Comparison of ENCODE assay signal across 12 cellular contexts in the genomic region with DNA sequence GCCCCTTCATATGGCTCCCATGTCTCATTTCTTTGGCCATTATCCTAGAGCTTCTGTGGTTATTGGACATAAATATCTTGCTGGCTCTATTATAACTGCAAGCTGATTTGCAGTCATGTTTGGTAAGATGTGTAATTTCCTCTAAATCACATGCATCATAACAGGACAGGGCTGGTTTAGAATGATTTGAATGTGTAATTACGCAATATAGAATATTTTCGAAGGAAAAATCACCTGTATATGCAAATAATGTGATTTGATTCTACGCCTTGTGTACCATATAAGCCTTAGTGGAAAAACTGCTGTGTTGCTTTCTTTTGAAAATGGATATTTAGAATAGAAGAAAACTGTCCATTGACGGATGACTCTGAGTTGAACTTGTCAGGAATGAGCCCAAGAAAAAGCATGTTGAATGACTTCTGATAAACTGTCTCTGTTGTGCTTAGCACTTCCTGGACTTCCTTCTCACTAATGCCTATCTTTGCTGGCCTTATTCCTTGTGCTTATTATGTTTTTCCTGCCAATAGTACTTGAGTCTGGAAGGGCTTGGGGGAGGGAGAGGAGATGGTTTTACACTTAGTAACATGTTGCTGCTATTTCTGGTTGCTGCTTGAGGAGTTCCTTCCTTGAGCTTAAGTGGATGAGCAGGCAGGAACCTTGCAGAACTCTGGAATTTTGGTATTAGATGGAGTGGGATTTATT. TPM values are rescaled to one million over a fixed set of nuclear protein-coding genes. Genes with fewer than 3 reads are reported as not detected.
A peak's percentile ranks its signal among the peaks of the same experiment; 100 is the strongest.
DNase-seq lines count a peak whose midpoint lies in the region; ATAC-seq and TF ChIP-seq lines count a peak whose summit lies in the region.
"Had no signal": no experiment of that assay in that cellular context is flagged by ENCODE, and none has a peak within 500 bp of the region (broad histone marks: within the 10 kb centered on the region; RNA-seq: fewer than 3 reads in every experiment).

No MANE protein-coding gene starts in this region.

- H3K36me3 Mint-ChIP-seq in endothelial cell (ENCODE audit: low read depth, unreplicated experiment) (peaks cover 4% of the 10 kb centered on the region), natural killer cell (no peaks in the 10 kb centered on the region)
- H3K36me3 Mint-ChIP-seq in activated CD8-positive, alpha-beta memory T cell treated with anti-CD3 and anti-CD28 coated beads, Interleukin-2, amount 10 ng/mL, durations not matched to agents 7 days and 5 days = no peaks in the 10 kb centered on the region
- H3K36me3 Mint-ChIP-seq: stimulated activated naive B cell treated with anti-CD40 and anti-IgM and Interleukin-4, amounts not matched to agents 10 μg/mL and 1 μg/mL and 100 μg/mL, for 72 hours had no signal

- ATAC-seq in Right ventricle myocardium superior (ENCODE audit: poor library complexity) (peak; percentile 89), lung (ENCODE audit: insufficient read depth, low FRiP score) (peak; percentile 64), aorta (ENCODE audit: low FRiP score) (peak; percentile 85), natural killer cell (no peak), GM19023 (IDR thresholded peaks at IDR 0.05; ENCODE audit: unreplicated experiment) (no peak)
- ATAC-seq in activated CD8-positive, alpha-beta memory T cell treated with anti-CD3 and anti-CD28 coated beads, Interleukin-2, amount 10 ng/mL, durations not matched to agents 7 days and 5 days = no peak
- ATAC-seq: stimulated activated naive B cell treated with anti-CD40 and anti-IgM and Interleukin-4, amounts not matched to agents 10 μg/mL and 1 μg/mL and 100 μg/mL, for 72 hours had no signal

- H3K9me3 Mint-ChIP-seq in endothelial cell (ENCODE audit: unreplicated experiment) = no peaks in the 10 kb centered on the region
- no peaks in the 10 kb centered on the region for H3K9me3 Mint-ChIP-seq in natural killer cell
- H3K9me3 Mint-ChIP-seq in activated CD8-positive, alpha-beta memory T cell treated with anti-CD3 and anti-CD28 coated beads, Interleukin-2, amount 10 ng/mL, durations not matched to agents 7 days and 5 days (ENCODE audit: low read depth) = no peaks in the 10 kb centered on the region
- H3K9me3 Mint-ChIP-seq: stimulated activated naive B cell treated with anti-CD40 and anti-IgM and Interleukin-4, amounts not matched to agents 10 μg/mL and 1 μg/mL and 100 μg/mL, for 72 hours had no signal

- H3K27me3 Mint-ChIP-seq in endothelial cell (ENCODE audit: unreplicated experiment) = peaks cover 3% of the 10 kb centered on the region
- peaks cover 21 to 36% of the 10 kb centered on the region in 2 donors for H3K27me3 Mint-ChIP-seq in natural killer cell (ENCODE audit: low read depth in 2 of 2)
- peaks cover 46% of the 10 kb centered on the region for H3K27me3 Mint-ChIP-seq in activated CD8-positive, alpha-beta memory T cell treated with anti-CD3 and anti-CD28 coated beads, Interleukin-2, amount 10 ng/mL, durations not matched to agents 7 days and 5 days

- H3K4me3 ChIP-seq in right atrium auricular region = no peak overlapping the region
- no peak overlapping the region for H3K4me3 ChIP-seq in lung
- no peak overlapping the region for H3K4me3 ChIP-seq in aorta (ENCODE audit: low read length in 2 of 2)

- intact Hi-C loops in Right ventricle myocardium superior (cut with DNase I) = loop anchor here (10.0 kb wide), 2 partner anchors 68 to 188 kb away; no protein-coding TSS in a partner anchor
- intact Hi-C loops in aorta (cut with DNase I) = loop anchor here in 1 of 2 donors (10.0 kb wide), 1 partner anchor 58 kb away; no protein-coding TSS in a partner anchor
- intact Hi-C loops in natural killer cell (cut with micrococcal nuclease) = no loop called here

- H3K4me1 ChIP-seq in right atrium auricular region (peaks cover 0 to 55% of the 10 kb centered on the region in 2 donors), lung (ENCODE audit: control insufficient read depth in 2 of 2, insufficient read depth in 2 of 2, low read length in 2 of 2) (peaks cover 14 to 16% of the 10 kb centered on the region in 2 donors), aorta (ENCODE audit: control insufficient read depth in 1 of 2, insufficient read depth in 2 of 2, low read length in 2 of 2) (peaks cover 0 to 7% of the 10 kb centered on the region in 2 donors)

- DNase-seq in Right ventricle myocardium superior (no peak), right atrium auricular region (ENCODE audit: low spot score) (no peak), endothelial cell (ENCODE audit: low spot score) (no peak), lung (ENCODE audit: low spot score) (no peak), aorta (no peak), natural killer cell (no peak)
- DNase-seq in activated CD8-positive, alpha-beta memory T cell treated with anti-CD3 and anti-CD28 coated beads, Interleukin-2, amount 10 ng/mL, durations not matched to agents 7 days and 5 days = no peak
- DNase-seq: C1 segment of cervical spinal cord; NCI-H774; stimulated activated naive B cell treated with anti-CD40 and anti-IgM and Interleukin-4, amounts not matched to agents 10 μg/mL and 1 μg/mL and 100 μg/mL, for 72 hours had no signal

- WGBS in lung, 2 donors = 32 to 56% methylated on average over 4 of the region's 4 CpGs
- WGBS in aorta, 2 donors = 45 to 49% methylated on average over 4 of the region's 4 CpGs

- H3K4me3 Mint-ChIP-seq in endothelial cell (ENCODE audit: unreplicated experiment) = peak overlapping the region; percentile 24
- H3K4me3 Mint-ChIP-seq in natural killer cell = no peak overlapping the region
- no peak overlapping the region for H3K4me3 Mint-ChIP-seq in activated CD8-positive, alpha-beta memory T cell treated with anti-CD3 and anti-CD28 coated beads, Interleukin-2, amount 10 ng/mL, durations not matched to agents 7 days and 5 days
- H3K4me3 Mint-ChIP-seq: stimulated activated naive B cell treated with anti-CD40 and anti-IgM and Interleukin-4, amounts not matched to agents 10 μg/mL and 1 μg/mL and 100 μg/mL, for 72 hours had no signal

- H3K27ac ChIP-seq in right atrium auricular region = peak overlapping the region in 1 of 2 donors; percentile 45
- peak overlapping the region; percentile 43 to 68 for H3K27ac ChIP-seq in lung (ENCODE audit: low read depth in 1 of 2, low read length in 1 of 2)
- peak overlapping the region in 1 of 2 donors; percentile 57 for H3K27ac ChIP-seq in aorta (ENCODE audit: low read depth in 1 of 2, low read length in 2 of 2)
- H3K27ac ChIP-seq: neutrophil had no signal

- H3K36me3 ChIP-seq in right atrium auricular region (no peaks in the 10 kb centered on the region), lung (ENCODE audit: control insufficient read depth in 2 of 2, insufficient read depth in 2 of 2, low read length in 2 of 2) (no peaks in the 10 kb centered on the region), aorta (ENCODE audit: control insufficient read depth in 1 of 2, insufficient read depth in 2 of 2, low read length in 1 of 2) (no peaks in the 10 kb centered on the region)
- H3K36me3 ChIP-seq: neutrophil had no signal

- CTCF ChIA-PET in activated CD8-positive, alpha-beta memory T cell treated with anti-CD3 and anti-CD28 coated beads, Interleukin-2, amount 10 ng/mL, durations not matched to agents 7 days and 5 days (lab: Charles Lee) = no interaction called here

- H3K4me1 Mint-ChIP-seq in endothelial cell (ENCODE audit: unreplicated experiment) = peaks cover 69% of the 10 kb centered on the region
- H3K4me1 Mint-ChIP-seq in natural killer cell = peaks cover 4% of the 10 kb centered on the region in 2 donors
- peaks cover 4% of the 10 kb centered on the region for H3K4me1 Mint-ChIP-seq in activated CD8-positive, alpha-beta memory T cell treated with anti-CD3 and anti-CD28 coated beads, Interleukin-2, amount 10 ng/mL, durations not matched to agents 7 days and 5 days

- TF ChIP-seq CTCF in right atrium auricular region (IDR thresholded peaks at IDR 0.05) = no peak
- TF ChIP-seq CTCF in endothelial cell (IDR thresholded peaks at IDR 0.05; ENCODE audit: unreplicated experiment) = no peak
- TF ChIP-seq CTCF in lung (IDR thresholded peaks at IDR 0.05; ENCODE audit: control extremely low read depth, extremely low read depth) = no peak
- TF ChIP-seq CTCF in natural killer cell (IDR thresholded peaks at IDR 0.05) = no peak

- H3K27me3 ChIP-seq in right atrium auricular region (no peaks in the 10 kb centered on the region), lung (ENCODE audit: control insufficient read depth, insufficient read depth) (no peaks in the 10 kb centered on the region), aorta (ENCODE audit: control insufficient read depth in 1 of 2, insufficient read depth in 2 of 2, low read length in 1 of 2) (no peaks in the 10 kb centered on the region)

- H3K27ac Mint-ChIP-seq in endothelial cell (ENCODE audit: unreplicated experiment) (peak overlapping the region; percentile 72), natural killer cell (no peak overlapping the region)
- no peak overlapping the region for H3K27ac Mint-ChIP-seq in activated CD8-positive, alpha-beta memory T cell treated with anti-CD3 and anti-CD28 coated beads, Interleukin-2, amount 10 ng/mL, durations not matched to agents 7 days and 5 days
- H3K27ac Mint-ChIP-seq: stimulated activated naive B cell treated with anti-CD40 and anti-IgM and Interleukin-4, amounts not matched to agents 10 μg/mL and 1 μg/mL and 100 μg/mL, for 72 hours had no signal

- H3K9me3 ChIP-seq in right atrium auricular region = no peaks in the 10 kb centered on the region
- H3K9me3 ChIP-seq in lung (ENCODE audit: control insufficient read depth in 2 of 2, insufficient read depth in 1 of 2, low read length in 1 of 2) = no peaks in the 10 kb centered on the region
- no peaks in the 10 kb centered on the region for H3K9me3 ChIP-seq in aorta (ENCODE audit: control insufficient read depth, low read length)
- H3K9me3 ChIP-seq: neutrophil had no signal

RNA-seq across cellular contexts. Expression of a gene that starts 6.5 kb away (rescaled TPM):
- total RNA-seq in Right ventricle myocardium superior (4.2 TPM), right atrium auricular region (1 to 10 TPM; 3.1 to 8.5 TPM), endothelial cell (ENCODE audit: unreplicated experiment) (48.6 TPM), lung (10 to 100 TPM; 16.0 to 49.6 TPM), aorta (10 to 100 TPM in 1 of 2 donors, 1 to 10 TPM in 1; 7.7 to 26.5 TPM), natural killer cell (not detected)
- polyA plus RNA-seq in lung (1 to 10 TPM; 4.7 to 9.0 TPM), aorta (1 to 10 TPM; 1.4 to 2.3 TPM)
- under 1 TPM; 0.06 to 0.07 TPM for total RNA-seq in activated CD8-positive, alpha-beta memory T cell treated with anti-CD3 and anti-CD28 coated beads, Interleukin-2, amount 10 ng/mL, durations not matched to agents 7 days and 5 days

Comparison
In these comparisons a context has a peak if more than half of its experiments do, and no peak if none do; other contexts are left out.
1. ATAC-seq: peak in Right ventricle myocardium superior (single experiment), lung (single experiment) and aorta (single experiment); none in natural killer cell (0 of 3), GM19023 (single experiment) and activated CD8-positive, alpha-beta memory T cell treated with anti-CD3 and anti-CD28 coated beads, Interleukin-2, amount 10 ng/mL, durations not matched to agents 7 days and 5 days (single experiment).